Comparison of ENCODE assay signal across 14 cellular contexts in the genomic region with DNA sequence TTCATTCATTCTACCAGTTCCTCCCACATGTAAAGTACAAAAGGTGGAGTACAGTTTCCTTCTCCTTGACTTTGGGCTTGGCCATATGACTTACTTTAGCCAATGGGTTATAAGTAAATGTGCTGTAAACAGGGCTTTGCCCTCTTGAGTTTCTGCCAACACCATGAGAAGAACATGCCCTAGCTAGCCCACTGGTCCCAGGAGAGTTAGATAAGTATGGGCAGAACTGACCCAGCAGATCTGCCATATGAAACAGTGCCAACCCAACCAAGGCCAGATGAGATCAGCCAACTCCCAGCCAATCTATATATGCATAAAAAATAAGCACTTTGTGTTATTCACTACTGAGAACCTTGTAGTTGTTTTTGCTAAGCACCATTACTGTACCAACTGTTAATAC. TPM values are rescaled to one million over a fixed set of nuclear protein-coding genes. Genes with fewer than 3 reads are reported as not detected.
DNase-seq lines count a peak whose midpoint lies in the region; ATAC-seq, FAIRE-seq and TF ChIP-seq lines count a peak whose summit lies in the region.
"Had no signal": no experiment of that assay in that cellular context is flagged by ENCODE, and none has a peak within 500 bp of the region (broad histone marks: within the 10 kb centered on the region; RNA-seq: fewer than 3 reads in every experiment).

No MANE protein-coding gene starts in this region.

- H3K27me3 Mint-ChIP-seq in mesothelial cell of epicardium (ENCODE audit: low read depth), result no peaks in the 10 kb centered on the region
- H3K27me3 Mint-ChIP-seq: central memory CD8-positive, alpha-beta T cell had no signal

- DNase-seq in NCI-H524 (lab: John Stamatoyannopoulos, UW), result peak; percentile 3 to 48
- DNase-seq in NCI-H524 treated with DMSO at 0.1 percent for 48 hours (lab: John Stamatoyannopoulos, UW), result no peak
- DNase-seq in NCI-H446 treated with DMSO at 0.1 percent for 48 hours (lab: John Stamatoyannopoulos, UW), result peak; percentile 98
- peak; percentile 96 for DNase-seq in epithelial cell of esophagus (ENCODE audit: low read depth)
- peak; percentile 22 for DNase-seq in urothelium cell line (ENCODE audit: low spot score)
- DNase-seq in mesothelial cell of epicardium (ENCODE audit: low spot score in 2 of 2, unreplicated experiment in 2 of 2), result no peak
- no peak for DNase-seq in activated T-cell treated with anti-CD3 and anti-CD28 coated beads, Interleukin-2, amount 50 U/mL, for 48 hours
- DNase-seq: activated CD4-positive, alpha-beta T cell treated with anti-CD3 and anti-CD28 coated beads, Interleukin-2, amount 50 U/mL, for 1 hour; foreskin melanocyte; left ventricle myocardium inferior; transverse colon had no signal

- ATAC-seq in HG03108 (IDR thresholded peaks at IDR 0.05; ENCODE audit: unreplicated experiment), result no peak

- TF ChIP-seq CTCF in epithelial cell of esophagus (IDR thresholded peaks at IDR 0.05; ENCODE audit: insufficient read depth, low read depth, low read length, missing control alignments), result no peak
- no peak for TF ChIP-seq CTCF in mesothelial cell of epicardium (IDR thresholded peaks at IDR 0.05; ENCODE audit: unreplicated experiment)

- peaks cover 35% of the 10 kb centered on the region for H3K36me3 Mint-ChIP-seq in mesothelial cell of epicardium

- no peak for FAIRE-seq in urothelium cell line (lab: Jason Lieb, UNC)

- no peak overlapping the region for H3K27ac Mint-ChIP-seq in mesothelial cell of epicardium

- H3K9me3 Mint-ChIP-seq in mesothelial cell of epicardium, result peaks cover 9% of the 10 kb centered on the region
- H3K9me3 Mint-ChIP-seq: central memory CD8-positive, alpha-beta T cell; neural crest cell had no signal

- H3K4me3 ChIP-seq in epithelial cell of esophagus (ENCODE audit: low read length), result no peak overlapping the region
- H3K4me3 ChIP-seq: left ventricle myocardium inferior, transverse colon had no signal

- H3K4me1 Mint-ChIP-seq in mesothelial cell of epicardium, result no peaks in the 10 kb centered on the region
- H3K4me1 Mint-ChIP-seq: central memory CD8-positive, alpha-beta T cell; neural crest cell had no signal

- no peak overlapping the region for H3K4me3 Mint-ChIP-seq in mesothelial cell of epicardium
- H3K4me3 Mint-ChIP-seq: central memory CD8-positive, alpha-beta T cell; neural crest cell had no signal

RNA-seq across cellular contexts. Expression of a gene that starts 25.5 kb away (rescaled TPM):
- 18.7 to 20.7 TPM (median 20.2 TPM) in 3 replicates for total RNA-seq in mesothelial cell of epicardium

RNA-seq across cellular contexts. Expression of a gene that starts 46.0 kb away (rescaled TPM):
- total RNA-seq in mesothelial cell of epicardium, result 12.1 to 16.2 TPM (median 15.8 TPM) in 3 replicates

Comparison
In these comparisons a context has a peak if more than half of its experiments do, and no peak if none do; other contexts are left out.
1. DNase-seq: peak in NCI-H524 (2 of 2), NCI-H446 treated with DMSO at 0.1 percent for 48 hours (single experiment), epithelial cell of esophagus (single experiment) and urothelium cell line (single experiment); none in NCI-H524 treated with DMSO at 0.1 percent for 48 hours (single experiment), mesothelial cell of epicardium (0 of 2) and activated T-cell treated with anti-CD3 and anti-CD28 coated beads, Interleukin-2, amount 50 U/mL, for 48 hours (0 of 2).